In the genomic region with DNA sequence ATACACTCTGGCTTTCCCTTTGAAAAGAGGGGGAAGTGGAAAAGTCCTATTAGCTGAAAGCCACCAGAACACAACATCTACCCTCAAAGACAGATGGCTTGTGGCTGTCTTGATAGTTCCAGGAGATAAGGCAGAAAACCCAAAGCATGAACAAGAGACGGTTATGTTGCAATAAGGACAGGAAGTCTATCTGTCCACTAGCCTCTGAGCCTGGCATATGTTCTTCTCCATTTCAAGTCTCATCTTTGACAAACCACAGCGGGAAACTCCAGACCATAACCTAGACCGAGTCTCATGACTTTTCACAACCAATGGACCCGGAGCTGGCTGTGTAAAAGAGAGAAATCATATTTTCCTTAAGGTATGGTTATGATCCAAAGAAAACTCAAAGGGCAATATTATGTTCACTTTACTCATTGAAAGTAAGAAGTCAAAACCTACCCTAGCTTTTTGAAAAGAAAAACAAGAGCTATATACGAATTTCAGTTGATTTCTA, we compare ENCODE assay signal across 8 cellular contexts. TPM values are rescaled to one million over a fixed set of nuclear protein-coding genes. Genes with fewer than 3 reads are reported as not detected.
DNase-seq lines count a peak whose midpoint lies in the region; ATAC-seq and TF ChIP-seq lines count a peak whose summit lies in the region.

No MANE protein-coding gene starts in this region.

- no peak for TF ChIP-seq RAD21 in SK-N-SH (IDR thresholded peaks at IDR 0.05; ENCODE audit: low read length)

- H3K27me3 ChIP-seq in BLaER1 treated with 17β-estradiol and CSF1 and Interleukin-3, amounts not matched to agents 10 nM and 100 nM: no peaks in the 10 kb centered on the region
- no peaks in the 10 kb centered on the region for H3K27me3 ChIP-seq in SK-N-SH (ENCODE audit: insufficient read depth)
- peaks cover 6% of the 10 kb centered on the region for H3K27me3 ChIP-seq in A673 (replicated peaks; ENCODE audit: insufficient read depth, low read depth, low read length, poor library complexity)

- TF ChIP-seq CTCF in SK-N-SH (IDR thresholded peaks at IDR 0.05) (no peak), choroid plexus epithelial cell (conservative IDR thresholded peaks at IDR 0.05; ENCODE audit: low read depth, low read length) (no peak), A673 (conservative IDR thresholded peaks at IDR 0.05; ENCODE audit: low read depth, low read length) (no peak)

- 37% methylated on average over 5 of the region's 5 CpGs for WGBS in SK-N-SH (ENCODE audit: low lambda C conversion rate)

- CTCF ChIA-PET in SK-N-SH (lab: Yijun Ruan, JAX): interaction anchor here (0.5 to 2.2 kb wide), 4 partner anchors 9 to 188 kb away, joined by 3 to 5 read pairs (median 3); no protein-coding TSS in a partner anchor
- CTCF ChIA-PET in A673 (lab: Charles Lee): no interaction called here

- peaks cover 0 to 12% (median 6%) of the 10 kb centered on the region in 11 experiments; a peak in 10 of 22 replicates for H3K9me3 ChIP-seq in BLaER1 treated with 17β-estradiol and CSF1 and Interleukin-3, amounts not matched to agents 10 nM and 100 nM (replicated peaks in 1 of 11)
- H3K9me3 ChIP-seq in SK-N-SH (no peaks in the 10 kb centered on the region), A673 (ENCODE audit: low read depth, low read length, poor library complexity, severe bottlenecking) (no peaks in the 10 kb centered on the region)

- peak overlapping the region; percentile 46 to 88 (median 81); a peak in 19 of 22 replicates for H3K4me2 ChIP-seq in BLaER1 treated with 17β-estradiol and CSF1 and Interleukin-3, amounts not matched to agents 10 nM and 100 nM
- H3K4me2 ChIP-seq in SK-N-SH: no peak overlapping the region

- H3K9ac ChIP-seq in BLaER1 treated with 17β-estradiol and CSF1 and Interleukin-3, amounts not matched to agents 10 nM and 100 nM: peak overlapping the region; percentile 55 to 76 (median 71); a peak in 21 of 22 replicates
- no peak overlapping the region for H3K9ac ChIP-seq in SK-N-SH

- POLR2A ChIA-PET in SK-N-SH (lab: Yijun Ruan, JAX): no interaction called here
- POLR2A ChIA-PET in A673 (lab: Charles Lee; ENCODE audit: low non-redundant PET): no interaction called here

- H3K4me1 ChIP-seq in BLaER1 treated with 17β-estradiol and CSF1 and Interleukin-3, amounts not matched to agents 10 nM and 100 nM: peaks cover 56 to 98% (median 91%) of the 10 kb centered on the region in 10 experiments
- H3K4me1 ChIP-seq in SK-N-SH (ENCODE audit: control insufficient read depth in 1 of 2, insufficient read depth in 2 of 2, low read depth in 1 of 2, low read length in 1 of 2) (peaks cover 0 to 13% of the 10 kb centered on the region in 2 experiments; a peak in 2 of 4 replicates), A673 (ENCODE audit: insufficient read depth, low read length, poor library complexity, severe bottlenecking) (no peaks in the 10 kb centered on the region)

- H3K79me2 ChIP-seq in SK-N-SH (ENCODE audit: insufficient read depth): no peaks in the 10 kb centered on the region

- H2AFZ ChIP-seq in SK-N-SH (ENCODE audit: low read depth): no peak overlapping the region

- H3F3A ChIP-seq in SK-N-SH (replicated peaks; ENCODE audit: insufficient read depth): no peaks in the 10 kb centered on the region

- TF ChIP-seq EP300 in SK-N-SH (IDR thresholded peaks at IDR 0.05; ENCODE audit: borderline replicate concordance in 1 of 2, low read depth in 1 of 2, low read length in 1 of 2): peak in 1 of 2 experiments; percentile 33; a peak in 1 of 4 replicates

- no peaks in the 10 kb centered on the region for H3K9me2 ChIP-seq in SK-N-SH

- 0 out of 20 replicates have a peak overlapping the region, but pooled peaks of 1 of the 10 experiments have one; percentile 8 for H3K4me3 ChIP-seq in BLaER1 treated with 17β-estradiol and CSF1 and Interleukin-3, amounts not matched to agents 10 nM and 100 nM
- H3K4me3 ChIP-seq in SK-N-SH (ENCODE audit: low read depth in 2 of 2, low read length in 1 of 2) (no peak overlapping the region), choroid plexus epithelial cell (ENCODE audit: low read depth, low read length) (no peak overlapping the region), A673 (ENCODE audit: low read depth, low read length, poor library complexity, severe bottlenecking) (no peak overlapping the region)

- DNase-seq in SK-N-SH (peak; percentile 57), choroid plexus epithelial cell (ENCODE audit: low read depth) (peak; percentile 73), putamen (ENCODE audit: low spot score) (peak; percentile 67), A673 (ENCODE audit: low spot score) (no peak), NCI-H1930 (lab: John Stamatoyannopoulos, UW) (no peak)

- ATAC-seq in GM18873 (IDR thresholded peaks at IDR 0.05; ENCODE audit: low FRiP score, unreplicated experiment): peak; percentile 71
- peak; percentile 46 for ATAC-seq in HG03095 (IDR thresholded peaks at IDR 0.05; ENCODE audit: unreplicated experiment)

- peaks cover 12 to 38% (median 29%) of the 10 kb centered on the region in 11 experiments for H3K36me3 ChIP-seq in BLaER1 treated with 17β-estradiol and CSF1 and Interleukin-3, amounts not matched to agents 10 nM and 100 nM
- H3K36me3 ChIP-seq in SK-N-SH (replicated peaks in 1 of 2; ENCODE audit: control insufficient read depth in 1 of 2, insufficient read depth in 2 of 2, low read length in 1 of 2) (peaks cover 8 to 18% of the 10 kb centered on the region in 2 experiments), A673 (ENCODE audit: insufficient read depth, low read length, poor library complexity, severe bottlenecking) (no peaks in the 10 kb centered on the region)

- intact Hi-C loops in A673 (cut with micrococcal nuclease; ENCODE audit: unreplicated experiment): no loop called here

- peak overlapping the region; percentile 84 to 96 (median 91) for H3K27ac ChIP-seq in BLaER1 treated with 17β-estradiol and CSF1 and Interleukin-3, amounts not matched to agents 10 nM and 100 nM
- peak overlapping the region; percentile 41 to 68; a peak in 3 of 4 replicates for H3K27ac ChIP-seq in SK-N-SH (ENCODE audit: low read depth in 2 of 2, low read length in 1 of 2)
- H3K27ac ChIP-seq in A673 (ENCODE audit: low read depth, low read length, poor library complexity, severe bottlenecking): no peak overlapping the region

- H4K20me1 ChIP-seq in BLaER1 treated with 17β-estradiol and CSF1 and Interleukin-3, amounts not matched to agents 10 nM and 100 nM: no peaks in the 10 kb centered on the region
- H4K20me1 ChIP-seq in SK-N-SH (ENCODE audit: insufficient read depth): no peaks in the 10 kb centered on the region

- no TSS peak for BruUV-seq in A673 (replicated peaks; lab: Mats Ljungman, UMichigan)

TF ChIP-seq in SK-N-SH, 30 proteins besides CTCF, POLR2A, EP300 and RAD21:
- TF ChIP-seq MXI1 (IDR thresholded peaks at IDR 0.05; ENCODE audit: low read depth, low read length): peak; percentile 28; the same call in 1 of the 2 replicates
- TF ChIP-seq GABPA (IDR thresholded peaks at IDR 0.05; ENCODE audit: low read depth): no peak
- TF ChIP-seq, protein P1, sequence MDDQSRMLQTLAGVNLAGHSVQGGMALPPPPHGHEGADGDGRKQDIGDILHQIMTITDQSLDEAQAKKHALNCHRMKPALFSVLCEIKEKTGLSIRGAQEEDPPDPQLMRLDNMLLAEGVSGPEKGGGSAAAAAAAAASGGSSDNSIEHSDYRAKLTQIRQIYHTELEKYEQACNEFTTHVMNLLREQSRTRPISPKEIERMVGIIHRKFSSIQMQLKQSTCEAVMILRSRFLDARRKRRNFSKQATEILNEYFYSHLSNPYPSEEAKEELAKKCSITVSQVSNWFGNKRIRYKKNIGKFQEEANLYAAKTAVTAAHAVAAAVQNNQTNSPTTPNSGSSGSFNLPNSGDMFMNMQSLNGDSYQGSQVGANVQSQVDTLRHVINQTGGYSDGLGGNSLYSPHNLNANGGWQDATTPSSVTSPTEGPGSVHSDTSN (IDR thresholded peaks at IDR 0.05): peak; percentile 25
- TF ChIP-seq, protein P2, sequence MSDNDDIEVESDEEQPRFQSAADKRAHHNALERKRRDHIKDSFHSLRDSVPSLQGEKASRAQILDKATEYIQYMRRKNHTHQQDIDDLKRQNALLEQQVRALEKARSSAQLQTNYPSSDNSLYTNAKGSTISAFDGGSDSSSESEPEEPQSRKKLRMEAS (IDR thresholded peaks at IDR 0.05; ENCODE audit: low read depth): no peak
- peak; percentile 69 for TF ChIP-seq TCF12 (IDR thresholded peaks at IDR 0.05)
- no peak for TF ChIP-seq FOXM1 (IDR thresholded peaks at IDR 0.05; ENCODE audit: low read depth)
- TF ChIP-seq SIN3A (IDR thresholded peaks at IDR 0.05; ENCODE audit: borderline replicate concordance, low read depth, low read length): no peak
- TF ChIP-seq POLR2AphosphoS5 (IDR thresholded peaks at IDR 0.05; ENCODE audit: low read depth, low read length): no peak
- peak; percentile 70 for TF ChIP-seq GATA2 (CRISPR knock-in tag; IDR thresholded peaks at IDR 0.05)
- no peak for TF ChIP-seq FOSL2 (IDR thresholded peaks at IDR 0.05; ENCODE audit: borderline replicate concordance, low read depth)

RNA-seq across cellular contexts. Expression of a gene that starts 33.8 kb away (rescaled TPM):
- polyA plus RNA-seq in SK-N-SH (2012; rRNA removed): 6.4 and 6.8 TPM in 2 replicates
- 5.0 and 5.2 TPM in 2 replicates for polyA plus RNA-seq in SK-N-SH (2012; cell fraction: cytosol; rRNA removed)
- 8.0 and 11.1 TPM in 2 replicates for polyA plus RNA-seq in SK-N-SH (2012; cell fraction: nucleus; rRNA removed)
- total RNA-seq in A673 (2021): 0.17 TPM in 1 of 2 replicates, not detected in the other

Comparison
In these comparisons a context has a peak if more than half of its experiments do, and no peak if none do; other contexts are left out.
1. DNase-seq: peak in SK-N-SH (single experiment), choroid plexus epithelial cell (single experiment) and putamen (single experiment); none in A673 (single experiment) and NCI-H1930 (0 of 2).